Comparison of ENCODE assay signal across 22 cellular contexts in the genomic region with DNA sequence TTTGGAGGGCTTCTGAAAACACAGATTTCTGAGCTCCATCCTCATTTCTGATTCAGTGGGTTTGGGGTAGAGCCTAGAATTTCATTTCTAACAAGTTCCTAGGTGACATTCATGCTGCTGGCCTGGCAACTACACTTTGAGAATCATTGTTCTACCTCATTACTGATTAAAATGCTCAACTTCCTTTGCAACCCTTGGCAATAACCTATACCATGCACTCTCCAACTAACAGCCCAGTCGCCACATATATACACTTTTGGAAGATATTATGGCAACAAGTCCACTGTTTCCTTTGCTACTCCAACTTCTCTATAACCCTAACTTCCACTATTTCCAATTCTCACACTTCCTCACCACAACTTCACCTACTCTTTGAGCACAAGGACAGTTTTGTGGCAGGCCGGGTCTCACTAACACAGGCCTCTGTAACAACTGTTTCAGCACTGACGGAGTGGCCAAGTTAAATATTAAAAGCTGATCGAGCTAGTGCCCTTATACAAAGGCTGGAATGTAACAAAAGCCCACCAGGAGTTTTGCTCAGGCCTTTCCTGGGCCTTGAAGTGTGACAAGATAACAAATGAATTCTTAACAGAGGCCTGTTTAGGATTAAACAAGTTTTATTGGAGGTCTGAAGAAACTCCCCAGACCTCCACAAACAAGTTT. TPM values are rescaled to one million over a fixed set of nuclear protein-coding genes. Genes with fewer than 3 reads are reported as not detected.
A peak's percentile ranks its signal among the peaks of the same experiment; 100 is the strongest.
DNase-seq lines count a peak whose midpoint lies in the region; ATAC-seq and TF ChIP-seq lines count a peak whose summit lies in the region.
"Had no signal": no experiment of that assay in that cellular context is flagged by ENCODE, and none has a peak within 500 bp of the region (broad histone marks: within the 10 kb centered on the region; RNA-seq: fewer than 3 reads in every experiment).

No MANE protein-coding gene starts in this region.

- H3K9ac ChIP-seq in HUES6 (ENCODE audit: low read length) = no peak overlapping the region
- H3K9ac ChIP-seq: KMS-11 had no signal

- ATAC-seq in thoracic aorta (ENCODE audit: insufficient number of reproducible peaks, low FRiP score, low read depth) (no peak), HG03097 (IDR thresholded peaks at IDR 0.05; ENCODE audit: low FRiP score, unreplicated experiment) (no peak), GM18502 (IDR thresholded peaks at IDR 0.05; ENCODE audit: poor library complexity, unreplicated experiment) (no peak)
- ATAC-seq: activated naive CD8-positive, alpha-beta T cell treated with anti-CD3 and anti-CD28 coated beads, Interleukin-2, amount 50 U/mL, for 24 hours; activated T-helper 17 cell treated with anti-CD3 and anti-CD28 coated beads, Interleukin-2, amount 50 U/mL, for 72 hours had no signal

- WGBS in ectodermal cell, 2 experiments = 37 to 38% methylated on average over 4 of the region's 4 CpGs

- DNase-seq in thoracic aorta (ENCODE audit: low spot score) = no peak
- DNase-seq in hippocampal formation (lab: John Stamatoyannopoulos, UW) = no peak
- no peak for DNase-seq in effector CD8-positive, alpha-beta T cell (lab: John Stamatoyannopoulos, UW)
- DNase-seq: activated CD4-positive, alpha-beta T cell treated with anti-CD3 and anti-CD28 coated beads, Interleukin-2, amount 10 ng/mL, durations not matched to agents 7 days and 5 days; activated naive CD8-positive, alpha-beta T cell treated with anti-CD3 and anti-CD28 coated beads, Interleukin-2, amount 50 U/mL, for 24 hours; dermis blood vessel endothelial cell; DMS 273 treated with DMSO at 0.1 percent for 48 hours; foreskin melanocyte; GDM1; NCI-H187 treated with DMSO at 0.1 percent for 48 hours; NCI-H226; nephron progenitor cell; SJCRH30 had no signal

- H3K36me3 ChIP-seq in HUES6 (ENCODE audit: control insufficient read depth, insufficient read depth, low read length) (no peaks in the 10 kb centered on the region), ectodermal cell (ENCODE audit: control insufficient read depth, insufficient read depth, low read length) (no peaks in the 10 kb centered on the region), muscle layer of duodenum (ENCODE audit: control insufficient read depth in 1 of 2, insufficient read depth in 2 of 2, low read length in 2 of 2) (peaks cover 0 to 8% of the 10 kb centered on the region in 2 donors), thoracic aorta (no peaks in the 10 kb centered on the region)
- H3K36me3 ChIP-seq: right atrium auricular region, SJCRH30, suprapubic skin had no signal

- H3K4me1 ChIP-seq in HUES6 (ENCODE audit: control insufficient read depth, insufficient read depth, low read length) (no peaks in the 10 kb centered on the region; the same call in 1 of the 2 replicates), ectodermal cell (ENCODE audit: control insufficient read depth, insufficient read depth, low read length) (peaks cover 8% of the 10 kb centered on the region), muscle layer of duodenum (ENCODE audit: control insufficient read depth in 1 of 2, insufficient read depth in 2 of 2, low read length in 2 of 2) (peaks cover 4 to 27% of the 10 kb centered on the region in 2 donors), thoracic aorta (ENCODE audit: control insufficient read depth in 1 of 2, low read depth in 2 of 2) (peaks cover 16 to 45% of the 10 kb centered on the region in 2 donors)
- H3K4me1 ChIP-seq: SJCRH30 had no signal

- H3K9me3 ChIP-seq in HUES6 (ENCODE audit: control insufficient read depth, insufficient read depth, low read depth, low read length) (no peaks in the 10 kb centered on the region), ectodermal cell (ENCODE audit: control insufficient read depth, low read length) (no peaks in the 10 kb centered on the region), muscle layer of duodenum (ENCODE audit: control insufficient read depth in 1 of 2, low read length in 2 of 2) (no peaks in the 10 kb centered on the region), thoracic aorta (no peaks in the 10 kb centered on the region)
- H3K9me3 ChIP-seq: right atrium auricular region, SJCRH30, suprapubic skin had no signal

- H3K27me3 ChIP-seq in HUES6 (ENCODE audit: control insufficient read depth, insufficient read depth, low read length) = no peaks in the 10 kb centered on the region
- no peaks in the 10 kb centered on the region for H3K27me3 ChIP-seq in ectodermal cell (ENCODE audit: control insufficient read depth, insufficient read depth, low read length, poor library complexity, severe bottlenecking)
- H3K27me3 ChIP-seq in muscle layer of duodenum (ENCODE audit: low read depth, low read length) = no peaks in the 10 kb centered on the region
- H3K27me3 ChIP-seq in thoracic aorta (replicated peaks; ENCODE audit: insufficient read depth) = no peaks in the 10 kb centered on the region
- H3K27me3 ChIP-seq: right atrium auricular region, SJCRH30, suprapubic skin had no signal

- TF ChIP-seq CTCF in thoracic aorta (IDR thresholded peaks at IDR 0.05) = no peak

- peak overlapping the region; percentile 26; the same call in 1 of the 2 replicates for H3K27ac ChIP-seq in HUES6 (ENCODE audit: low read depth, low read length)
- peak overlapping the region; percentile 52 for H3K27ac ChIP-seq in ectodermal cell (ENCODE audit: insufficient read depth, low read depth, low read length, poor library complexity, severe bottlenecking)
- peak overlapping the region; percentile 58 for H3K27ac ChIP-seq in muscle layer of duodenum (ENCODE audit: low read length)
- peak overlapping the region; percentile 51 to 86 for H3K27ac ChIP-seq in thoracic aorta
- H3K27ac ChIP-seq: KMS-11, SJCRH30, suprapubic skin had no signal

- H3K4me3 ChIP-seq in HUES6 (ENCODE audit: low read depth, low read length) (no peak overlapping the region), ectodermal cell (ENCODE audit: insufficient read depth, low read depth, low read length) (no peak overlapping the region), muscle layer of duodenum (ENCODE audit: low read depth in 1 of 2, low read length in 2 of 2) (no peak overlapping the region), thoracic aorta (no peak overlapping the region)
- H3K4me3 ChIP-seq: right atrium auricular region, SJCRH30, suprapubic skin had no signal

RNA-seq across cellular contexts. Expression of gene RAB23, which starts 32.1 kb away (rescaled TPM):
- polyA plus RNA-seq in ectodermal cell (2013, experiment 1 of 4) = 24.1 TPM
- polyA plus RNA-seq in ectodermal cell (2013, experiment 2 of 4) = 24.8 TPM
- 20.7 TPM for polyA plus RNA-seq in ectodermal cell (2013, experiment 3 of 4)
- 19.5 TPM for polyA plus RNA-seq in ectodermal cell (2013, experiment 4 of 4)
- total RNA-seq in thoracic aorta = 10 to 100 TPM; 43.7 to 44.7 TPM
